In the genomic region with DNA sequence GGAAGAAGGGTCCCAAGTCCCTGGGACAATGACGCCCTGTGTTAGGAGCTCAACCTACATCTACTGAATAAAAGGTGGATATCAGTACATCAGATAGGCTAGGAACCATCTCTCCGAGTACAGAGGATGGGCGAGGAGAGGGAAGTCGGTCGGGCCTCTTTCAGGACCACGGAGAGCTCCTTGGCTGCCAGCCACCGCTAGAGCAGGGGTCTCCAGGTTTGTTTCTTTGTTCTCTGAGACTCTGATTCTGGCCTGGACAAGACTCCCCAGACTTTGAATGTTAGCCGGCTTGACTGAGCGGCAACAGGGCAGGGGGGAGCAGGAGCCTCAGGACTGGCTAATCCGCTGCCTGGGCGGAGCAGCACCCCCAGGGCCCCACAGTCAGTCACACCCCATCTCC, we compare ENCODE assay signal across 9 cellular contexts.
DNase-seq lines count a peak whose midpoint lies in the region; FAIRE-seq and TF ChIP-seq lines count a peak whose summit lies in the region.
"Had no signal": no experiment of that assay in that cellular context is flagged by ENCODE, and none has a peak within 500 bp of the region (broad histone marks: within the 10 kb centered on the region; RNA-seq: fewer than 3 reads in every experiment).

No MANE protein-coding gene starts in this region.

- no peak overlapping the region for H3K27ac ChIP-seq in endothelial cell of umbilical vein (ENCODE audit: insufficient read depth, low read depth, low read length)
- H3K27ac ChIP-seq in smooth muscle cell (ENCODE audit: low read depth): no peak overlapping the region
- H3K27ac ChIP-seq: neutrophil had no signal

- FAIRE-seq in endothelial cell of umbilical vein (lab: Jason Lieb, UNC): no peak

- H3K9ac ChIP-seq in endothelial cell of umbilical vein (replicated peaks; ENCODE audit: extremely low read depth, insufficient read depth, low read length): no peak overlapping the region
- H3K9ac ChIP-seq in smooth muscle cell (ENCODE audit: low read depth): no peak overlapping the region

- H3K27me3 ChIP-seq in endothelial cell of umbilical vein (ENCODE audit: control insufficient read depth in 2 of 2, insufficient read depth in 2 of 2, low read length in 2 of 2) (peaks cover 14 to 29% of the 10 kb centered on the region in 2 experiments), smooth muscle cell (ENCODE audit: low read depth) (peaks cover 10% of the 10 kb centered on the region), BE2C (no peaks in the 10 kb centered on the region)

- peaks cover 6% of the 10 kb centered on the region for H3F3A ChIP-seq in smooth muscle cell (ENCODE audit: low read depth)

- POLR2A ChIA-PET in endothelial cell of umbilical vein (lab: Charles Lee): no interaction called here

- H3K4me2 ChIP-seq in endothelial cell of umbilical vein (ENCODE audit: insufficient read depth, low read length) (no peak overlapping the region), smooth muscle cell (no peak overlapping the region)

- no peak for TF ChIP-seq CTCF in endothelial cell of umbilical vein (IDR thresholded peaks at IDR 0.05; ENCODE audit: extremely low read depth in 1 of 2, insufficient read depth in 1 of 2, low read depth in 1 of 2, low read length in 2 of 2)
- TF ChIP-seq CTCF in smooth muscle cell (IDR thresholded peaks at IDR 0.05; ENCODE audit: borderline replicate concordance, insufficient read depth, poor library complexity, severe bottlenecking): no peak
- TF ChIP-seq CTCF in BE2C (IDR thresholded peaks at IDR 0.05; ENCODE audit: low read depth, low read length): no peak

- BruUV-seq in endothelial cell of umbilical vein (replicated peaks; lab: Mats Ljungman, UMichigan): no TSS peak

- no peak for TF ChIP-seq POLR2A in endothelial cell of umbilical vein (IDR thresholded peaks at IDR 0.05; ENCODE audit: low read depth, low read length)

- dilution Hi-C loops in endothelial cell of umbilical vein (cut with MboI; ENCODE audit: extremely low pct_ligation_motif_present, low sequenced_read_pairs): no loop called here

- no peaks in the 10 kb centered on the region for H3K9me1 ChIP-seq in endothelial cell of umbilical vein (replicated peaks; ENCODE audit: control insufficient read depth, extremely low read depth, insufficient read depth, low read length)

- H3K79me2 ChIP-seq in endothelial cell of umbilical vein (ENCODE audit: control insufficient read depth, insufficient read depth, low read length) (no peaks in the 10 kb centered on the region), smooth muscle cell (ENCODE audit: low read depth) (no peaks in the 10 kb centered on the region)

- no peak overlapping the region for H2AFZ ChIP-seq in endothelial cell of umbilical vein (ENCODE audit: low read depth, low read length)
- no peak overlapping the region for H2AFZ ChIP-seq in smooth muscle cell (ENCODE audit: low read depth)

- intact Hi-C loops in endothelial cell of umbilical vein (cut with micrococcal nuclease): loop anchor here (5.0 kb wide), 2 partner anchors 456 to 531 kb away; no protein-coding TSS in a partner anchor
- intact Hi-C loops in cardiac septum (cut with DNase I): loop anchor here (5.0 kb wide), 2 partner anchors 89 to 936 kb away; partner anchors contain the start of gene CHST13

- H3K9me3 ChIP-seq in endothelial cell of umbilical vein (replicated peaks; ENCODE audit: control insufficient read depth, insufficient read depth, low read length): no peaks in the 10 kb centered on the region
- no peaks in the 10 kb centered on the region for H3K9me3 ChIP-seq in smooth muscle cell (replicated peaks; ENCODE audit: low read depth)
- H3K9me3 ChIP-seq in BE2C: no peaks in the 10 kb centered on the region
- H3K9me3 ChIP-seq: neutrophil had no signal

- CTCF ChIA-PET in endothelial cell of umbilical vein (lab: Charles Lee): interaction anchor here (1.0 kb wide), 1 partner anchor 779 kb away, joined by 3 read pairs; no protein-coding TSS in a partner anchor

- 17% methylated on average over 11 of the region's 11 CpGs for WGBS in smooth muscle cell (ENCODE audit: low lambda C conversion rate)

- H3K4me3 ChIP-seq in endothelial cell of umbilical vein (replicated peaks in 1 of 3; ENCODE audit: insufficient read depth in 1 of 3, low read depth in 1 of 3, low read length in 3 of 3): no peak overlapping the region
- no peak overlapping the region for H3K4me3 ChIP-seq in smooth muscle cell
- no peak overlapping the region for H3K4me3 ChIP-seq in BE2C (ENCODE audit: low read depth, low read length)

- H4K20me1 ChIP-seq in endothelial cell of umbilical vein (replicated peaks; ENCODE audit: control insufficient read depth, extremely low read depth, insufficient read depth, low read length) (no peaks in the 10 kb centered on the region), smooth muscle cell (ENCODE audit: low read depth) (no peaks in the 10 kb centered on the region)

- H3K36me3 ChIP-seq in endothelial cell of umbilical vein (ENCODE audit: control insufficient read depth in 2 of 2, extremely low read depth in 1 of 2, insufficient read depth in 2 of 2, low read length in 2 of 2) (no peaks in the 10 kb centered on the region), smooth muscle cell (ENCODE audit: low read depth) (no peaks in the 10 kb centered on the region), BE2C (no peaks in the 10 kb centered on the region)
- H3K36me3 ChIP-seq: neutrophil had no signal

- peak; percentile 64 for DNase-seq in activated effector memory CD4-positive, alpha-beta T cell treated with anti-CD3 and anti-CD28 coated beads, Interleukin-2, amount 50 U/mL, for 16 hours
- no peak for DNase-seq in activated effector memory CD4-positive, alpha-beta T cell treated with Interleukin-2 at 50 U/mL for 16 hours
- peak; percentile 42 for DNase-seq in NAMALWA (ENCODE audit: low spot score)
- peak; percentile 11 for DNase-seq in endothelial cell of umbilical vein (ENCODE audit: low read depth, low spot score)
- peak; percentile 14 for DNase-seq in smooth muscle cell (lab: John Stamatoyannopoulos, UW; ENCODE audit: unreplicated experiment)
- DNase-seq in NCI-H187 treated with DMSO at 0.1 percent for 48 hours (lab: John Stamatoyannopoulos, UW): no peak
- DNase-seq in cardiac septum (ENCODE audit: low spot score): no peak
- DNase-seq in BE2C: no peak

- peaks cover 13% of the 10 kb centered on the region for H3K4me1 ChIP-seq in endothelial cell of umbilical vein (ENCODE audit: control insufficient read depth, extremely low read depth, insufficient read depth, low read length)
- peaks cover 15% of the 10 kb centered on the region for H3K4me1 ChIP-seq in smooth muscle cell (ENCODE audit: low read depth)
- H3K4me1 ChIP-seq in BE2C: peaks cover 12% of the 10 kb centered on the region

TF ChIP-seq in endothelial cell of umbilical vein, 7 proteins besides CTCF, POLR2A, EP300 and RAD21:
- no peak for TF ChIP-seq EZH2 (IDR thresholded peaks at IDR 0.05; ENCODE audit: borderline replicate concordance, low read depth, low read length, severe bottlenecking)
- TF ChIP-seq, protein P1, sequence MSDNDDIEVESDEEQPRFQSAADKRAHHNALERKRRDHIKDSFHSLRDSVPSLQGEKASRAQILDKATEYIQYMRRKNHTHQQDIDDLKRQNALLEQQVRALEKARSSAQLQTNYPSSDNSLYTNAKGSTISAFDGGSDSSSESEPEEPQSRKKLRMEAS (IDR thresholded peaks at IDR 0.05; ENCODE audit: insufficient read depth, insufficient read length): no peak
- no peak for TF ChIP-seq JUN (IDR thresholded peaks at IDR 0.05; ENCODE audit: borderline replicate concordance, insufficient read depth, insufficient read length, low read depth)
- TF ChIP-seq POLR2AphosphoS5 (IDR thresholded peaks at IDR 0.05; ENCODE audit: insufficient read depth, low read depth, low read length): no peak
- TF ChIP-seq MYC (IDR thresholded peaks at IDR 0.05; ENCODE audit: low read depth, low read length): no peak
- no peak for TF ChIP-seq GATA2 (IDR thresholded peaks at IDR 0.05; ENCODE audit: insufficient read depth, insufficient read length, low read depth, low read length)
- TF ChIP-seq FOS (IDR thresholded peaks at IDR 0.05; ENCODE audit: borderline replicate concordance, insufficient read depth, low read length): no peak
TF ChIP-seq in endothelial cell of umbilical vein: peak in this region for 0.

Comparison
In these comparisons a context has a peak if more than half of its experiments do, and no peak if none do; other contexts are left out.
1. DNase-seq: peak in activated effector memory CD4-positive, alpha-beta T cell treated with anti-CD3 and anti-CD28 coated beads, Interleukin-2, amount 50 U/mL, for 16 hours (single experiment), NAMALWA (single experiment), endothelial cell of umbilical vein (single experiment) and smooth muscle cell (single experiment); none in activated effector memory CD4-positive, alpha-beta T cell treated with Interleukin-2 at 50 U/mL for 16 hours (single experiment), NCI-H187 treated with DMSO at 0.1 percent for 48 hours (single experiment), cardiac septum (single experiment) and BE2C (single experiment).